ENCODE assay signal across 8 cellular contexts in genomic region chr20:34708621-34709043, GRCh38. TPM values are rescaled to one million over a fixed set of nuclear protein-coding genes. Genes with fewer than 3 reads are reported as not detected.
A peak's percentile ranks its signal among the peaks of the same experiment; 100 is the strongest.
DNase-seq lines count a peak whose midpoint lies in the region; ATAC-seq and TF ChIP-seq lines count a peak whose summit lies in the region.

No MANE protein-coding gene starts in this region.

- H3K27me3 Mint-ChIP-seq in activated naive CD4-positive, alpha-beta T cell treated with anti-CD3 and anti-CD28 coated beads, Interleukin-2, amount 50 U/mL, for 24 hours = no peaks in the 10 kb centered on the region

- peaks cover 35% of the 10 kb centered on the region for H3K4me1 Mint-ChIP-seq in activated naive CD4-positive, alpha-beta T cell treated with anti-CD3 and anti-CD28 coated beads, Interleukin-2, amount 50 U/mL, for 24 hours

- peaks cover 0 to 30% (median 16%) of the 10 kb centered on the region in 9 donors for H3K36me3 ChIP-seq in heart left ventricle

- TF ChIP-seq POLR2A in heart left ventricle (IDR thresholded peaks at IDR 0.05) = no peak

- DNase-seq in NCI-H2081 (lab: John Stamatoyannopoulos, UW) = peak; percentile 36 to 51
- no peak for DNase-seq in NCI-H2081 treated with DMSO at 0.1 percent for 48 hours (lab: John Stamatoyannopoulos, UW)
- DNase-seq in RKO (ENCODE audit: low spot score) = peak; percentile 78
- peak; percentile 42 to 75 (median 48) for DNase-seq in heart left ventricle
- peak in 8 of 10 donors; percentile 57 to 94 (median 66) for DNase-seq in posterior cingulate gyrus
- no peak for DNase-seq in T1000 (lab: John Stamatoyannopoulos, UW)

- peak overlapping the region; percentile 65 to 99 (median 89) for H3K27ac ChIP-seq in heart left ventricle

- H3K4me1 ChIP-seq in heart left ventricle = peaks cover 0 to 76% (median 51%) of the 10 kb centered on the region in 12 donors

- H3K9me3 ChIP-seq in heart left ventricle = no peaks in the 10 kb centered on the region

- WGBS in heart left ventricle, 4 donors = 8 to 15% (median 14%) methylated on average over 16 to 22 of the region's 22 CpGs

- peaks cover 2% of the 10 kb centered on the region for H3K36me3 Mint-ChIP-seq in activated naive CD4-positive, alpha-beta T cell treated with anti-CD3 and anti-CD28 coated beads, Interleukin-2, amount 50 U/mL, for 24 hours

- intact Hi-C loops in heart left ventricle (cut with DNase I) (loop anchor here in 9 of 10 donors (2.0 to 10.0 kb wide), 12 partner anchors 32 to 406 kb away; partner anchors contain the start of genes AHCY (in 2 of the 9), MAP1LC3A (in 1 of the 9) and PIGU (in 1 of the 9)), posterior cingulate gyrus (cut with DNase I) (loop anchor here (1.0 to 10.0 kb wide), 2 partner anchors 129 to 404 kb away; partner anchors contain the start of gene AHCY)

- TF ChIP-seq CTCF in heart left ventricle (IDR thresholded peaks at IDR 0.05) = peak; percentile 42 to 71 (median 54)

- no peak overlapping the region for H3K27ac Mint-ChIP-seq in activated naive CD4-positive, alpha-beta T cell treated with anti-CD3 and anti-CD28 coated beads, Interleukin-2, amount 50 U/mL, for 24 hours

- H3K4me3 ChIP-seq in heart left ventricle = peak overlapping the region in 11 of 12 donors; percentile 44 to 78 (median 67)

- H3K27me3 ChIP-seq in heart left ventricle = no peaks in the 10 kb centered on the region

- ATAC-seq in HG03342 (IDR thresholded peaks at IDR 0.05; ENCODE audit: unreplicated experiment) (peak; percentile 1), heart left ventricle (no peak)

- no peaks in the 10 kb centered on the region for H3K9me3 Mint-ChIP-seq in activated naive CD4-positive, alpha-beta T cell treated with anti-CD3 and anti-CD28 coated beads, Interleukin-2, amount 50 U/mL, for 24 hours

- H3K4me3 Mint-ChIP-seq in activated naive CD4-positive, alpha-beta T cell treated with anti-CD3 and anti-CD28 coated beads, Interleukin-2, amount 50 U/mL, for 24 hours = peak overlapping the region; percentile 84

RNA-seq across cellular contexts. Expression of gene TP53INP2, which starts 4.5 kb away (rescaled TPM):
- 100 to 1,000 TPM in 5 of 9 donors, 10 to 100 TPM in 4; 70.4 to 176 (median 111) TPM for total RNA-seq in heart left ventricle
- 10 to 100 TPM; 54.6 to 93.7 TPM for polyA plus RNA-seq in heart left ventricle

RNA-seq across cellular contexts. Expression of gene PIGU, which starts 31.7 kb away (rescaled TPM):
- total RNA-seq in heart left ventricle = 10 to 100 TPM; 10.8 to 20.8 (median 15.0) TPM
- polyA plus RNA-seq in heart left ventricle = 10 to 100 TPM; 21.0 to 24.8 TPM

Comparison
In these comparisons a context has a peak if more than half of its experiments do, and no peak if none do; other contexts are left out.
1. DNase-seq: peak in NCI-H2081 (2 of 2), RKO (single experiment), heart left ventricle (5 of 5) and posterior cingulate gyrus (8 of 10); none in NCI-H2081 treated with DMSO at 0.1 percent for 48 hours (single experiment) and T1000 (single experiment).